ENCODE assay signal across 1 cellular context in genomic region chr7:909358-910329, GRCh38.
TF ChIP-seq lines count a peak whose summit lies in the region.

No MANE protein-coding gene starts in this region.

TF ChIP-seq in SK-N-SH treated with all-trans-retinoic acid at 6 μM for 48 hours, 23 proteins besides CTCF, POLR2A, EP300 and RAD21 (continued from another document):
- TF ChIP-seq, protein P1, sequence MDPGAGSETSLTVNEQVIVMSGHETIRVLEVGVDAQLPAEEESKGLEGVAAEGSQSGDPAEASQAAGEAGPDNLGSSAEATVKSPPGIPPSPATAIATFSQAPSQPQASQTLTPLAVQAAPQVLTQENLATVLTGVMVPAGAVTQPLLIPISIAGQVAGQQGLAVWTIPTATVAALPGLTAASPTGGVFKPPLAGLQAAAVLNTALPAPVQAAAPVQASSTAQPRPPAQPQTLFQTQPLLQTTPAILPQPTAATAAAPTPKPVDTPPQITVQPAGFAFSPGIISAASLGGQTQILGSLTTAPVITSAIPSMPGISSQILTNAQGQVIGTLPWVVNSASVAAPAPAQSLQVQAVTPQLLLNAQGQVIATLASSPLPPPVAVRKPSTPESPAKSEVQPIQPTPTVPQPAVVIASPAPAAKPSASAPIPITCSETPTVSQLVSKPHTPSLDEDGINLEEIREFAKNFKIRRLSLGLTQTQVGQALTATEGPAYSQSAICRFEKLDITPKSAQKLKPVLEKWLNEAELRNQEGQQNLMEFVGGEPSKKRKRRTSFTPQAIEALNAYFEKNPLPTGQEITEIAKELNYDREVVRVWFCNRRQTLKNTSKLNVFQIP (CRISPR knock-in tag; IDR thresholded peaks at IDR 0.05; ENCODE audit: borderline replicate concordance, low read depth), result no peak
- no peak for TF ChIP-seq TOX (CRISPR knock-in tag; IDR thresholded peaks at IDR 0.05; ENCODE audit: borderline replicate concordance)
